In genomic region chr2:239396881-239397681, GRCh38 we compare ENCODE assay signal across 1 cellular context.
TF ChIP-seq lines count a peak whose summit lies in the region.

No MANE protein-coding gene starts in this region.

TF ChIP-seq in HepG2, 621 proteins besides CTCF, POLR2A, EP300 and RAD21 (continued from another document and continues in another):
- TF ChIP-seq SNAPC4 (CRISPR knock-in tag; IDR thresholded peaks at IDR 0.05) (no peak), ZNF687 (CRISPR knock-in tag; IDR thresholded peaks at IDR 0.05) (peak; percentile 39), BCL6 (CRISPR knock-in tag; IDR thresholded peaks at IDR 0.05) (no peak), PRDM10 (CRISPR knock-in tag; IDR thresholded peaks at IDR 0.05; ENCODE audit: low read depth) (no peak), GLI4 (CRISPR knock-in tag; IDR thresholded peaks at IDR 0.05; ENCODE audit: borderline replicate concordance) (no peak), SOX5 (CRISPR knock-in tag; IDR thresholded peaks at IDR 0.05; ENCODE audit: borderline replicate concordance) (no peak), TIGD3 (CRISPR knock-in tag; IDR thresholded peaks at IDR 0.05; ENCODE audit: borderline replicate concordance) (no peak), WIZ (CRISPR knock-in tag; IDR thresholded peaks at IDR 0.05) (no peak), TERF1 (CRISPR knock-in tag; IDR thresholded peaks at IDR 0.05) (no peak), TBX3 (IDR thresholded peaks at IDR 0.05; ENCODE audit: borderline replicate concordance) (no peak), TRAFD1 (CRISPR knock-in tag; IDR thresholded peaks at IDR 0.05; ENCODE audit: borderline replicate concordance) (no peak), GPBP1L1 (CRISPR knock-in tag; IDR thresholded peaks at IDR 0.05) (no peak), JUND (CRISPR knock-in tag; IDR thresholded peaks at IDR 0.05) (no peak), PTBP1 (IDR thresholded peaks at IDR 0.05; ENCODE audit: low read depth, low read length, poor library complexity, severe bottlenecking) (no peak), ZSCAN25 (CRISPR knock-in tag; IDR thresholded peaks at IDR 0.05) (no peak), TGIF2 (CRISPR knock-in tag; IDR thresholded peaks at IDR 0.05) (no peak), ZNF816 (CRISPR knock-in tag; IDR thresholded peaks at IDR 0.05; ENCODE audit: borderline replicate concordance) (no peak), ZEB1 (IDR thresholded peaks at IDR 0.05; ENCODE audit: insufficient replicate concordance, low read depth) (no peak), STAG1 (CRISPR knock-in tag; IDR thresholded peaks at IDR 0.05) (peak; percentile 86), SALL2 (CRISPR knock-in tag; IDR thresholded peaks at IDR 0.05) (no peak), ERF (CRISPR knock-in tag; IDR thresholded peaks at IDR 0.05) (no peak), MYC (CRISPR knock-in tag; IDR thresholded peaks at IDR 0.05; ENCODE audit: borderline replicate concordance) (peak; percentile 41; the same call in 1 of the 2 replicates), ZNF740 (CRISPR knock-in tag; IDR thresholded peaks at IDR 0.05) (no peak), ZNF503 (CRISPR knock-in tag; IDR thresholded peaks at IDR 0.05) (no peak), ZNF496 (CRISPR knock-in tag; IDR thresholded peaks at IDR 0.05; ENCODE audit: insufficient replicate concordance) (no peak), ETV5 (CRISPR knock-in tag; IDR thresholded peaks at IDR 0.05; ENCODE audit: borderline replicate concordance) (0 out of 2 replicates have a peak, but pooled peaks have one; percentile 22), TFAP4 (IDR thresholded peaks at IDR 0.05; ENCODE audit: borderline replicate concordance, low read depth) (no peak)
